ENCODE assay signal across 1 cellular context in the genomic region with DNA sequence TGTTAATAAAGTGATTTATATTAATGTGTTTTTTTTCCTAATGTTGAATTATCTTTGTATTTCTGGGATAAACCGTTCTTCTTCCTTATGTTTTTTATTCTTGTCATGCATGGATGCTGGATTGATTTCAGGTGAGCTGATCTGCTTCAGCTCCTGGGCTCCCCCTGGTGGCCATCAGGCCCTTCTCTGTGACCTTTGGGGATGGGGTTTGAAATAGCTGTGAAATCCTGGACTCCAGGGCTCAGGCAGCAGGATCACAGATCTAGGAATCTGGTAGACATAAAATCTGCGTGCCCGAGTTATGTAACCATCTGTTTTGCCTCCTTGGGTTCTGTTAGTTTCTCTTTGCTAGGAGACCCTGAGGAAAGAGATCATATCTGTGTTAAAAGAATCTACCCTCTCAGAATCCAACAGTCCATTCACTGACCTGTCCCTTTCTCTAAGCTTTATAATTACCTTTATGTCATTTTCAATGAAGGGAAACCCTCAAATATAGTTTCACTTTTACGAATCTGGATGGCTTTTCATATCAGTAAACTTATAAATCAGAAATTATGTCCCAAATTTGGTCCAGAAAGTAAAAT.
A peak's percentile ranks its signal among the peaks of the same experiment; 100 is the strongest.
TF ChIP-seq lines count a peak whose summit lies in the region.

No MANE protein-coding gene starts in this region.

TF ChIP-seq in HepG2, 621 proteins besides CTCF, POLR2A, EP300 and RAD21:
- TF ChIP-seq SALL1 (CRISPR knock-in tag; IDR thresholded peaks at IDR 0.05) (peak; percentile 14; the same call in 1 of the 2 replicates), STAG1 (CRISPR knock-in tag; IDR thresholded peaks at IDR 0.05) (peak; percentile 83), NR2F6 (IDR thresholded peaks at IDR 0.05) (peak; percentile 64), NR2F6 (CRISPR knock-in tag; IDR thresholded peaks at IDR 0.05) (peak; percentile 48; the same call in 1 of the 2 replicates), YEATS4 (CRISPR knock-in tag; IDR thresholded peaks at IDR 0.05; ENCODE audit: borderline replicate concordance) (no peak), XRCC5 (optimal IDR thresholded peaks at IDR 0.05; ENCODE audit: low read length) (peak; percentile 53), SMYD3 (CRISPR knock-in tag; IDR thresholded peaks at IDR 0.05) (no peak), RBAK (CRISPR knock-in tag; IDR thresholded peaks at IDR 0.05) (no peak), FOXA3 (CRISPR knock-in tag; IDR thresholded peaks at IDR 0.05) (no peak), SMC3 (IDR thresholded peaks at IDR 0.05; ENCODE audit: low read length) (peak; percentile 95), ZNF800 (CRISPR knock-in tag; IDR thresholded peaks at IDR 0.05) (no peak), CEBPZ (IDR thresholded peaks at IDR 0.05; ENCODE audit: low read length) (no peak), TP53 (CRISPR knock-in tag; conservative IDR thresholded peaks at IDR 0.05) (no peak), ZZZ3 (CRISPR knock-in tag; IDR thresholded peaks at IDR 0.05; ENCODE audit: borderline replicate concordance) (no peak)
- TF ChIP-seq, protein P1, sequence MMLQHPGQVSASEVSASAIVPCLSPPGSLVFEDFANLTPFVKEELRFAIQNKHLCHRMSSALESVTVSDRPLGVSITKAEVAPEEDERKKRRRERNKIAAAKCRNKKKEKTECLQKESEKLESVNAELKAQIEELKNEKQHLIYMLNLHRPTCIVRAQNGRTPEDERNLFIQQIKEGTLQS (CRISPR knock-in tag; IDR thresholded peaks at IDR 0.05) = no peak
TF ChIP-seq in HepG2: peak in this region for 5.
